In genomic region chr1:155454096-155454495, GRCh38 we compare ENCODE assay signal across 19 cellular contexts.
"Had no signal": no experiment of that assay in that cellular context is flagged by ENCODE, and none has a peak within 500 bp of the region (broad histone marks: within the 10 kb centered on the region; RNA-seq: fewer than 3 reads in every experiment).

No MANE protein-coding gene starts in this region.

- DNase-seq: activated CD4-positive, alpha-beta T cell treated with anti-CD3 and anti-CD28 coated beads, Interleukin-2, amount 50 U/mL, for 4 hours; activated gamma-delta T cell; activated naive CD8-positive, alpha-beta T cell treated with anti-CD3 and anti-CD28 coated beads, Interleukin-2, amount 10 ng/mL, durations not matched to agents 7 days and 5 days; activated T-cell treated with anti-CD3 and anti-CD28 coated beads, Interleukin-2, amount 50 U/mL, for 48 hours; central memory CD4-positive, alpha-beta T cell; cortex of kidney; effector CD8-positive, alpha-beta T cell; glutamatergic neuron; immature natural killer cell; left cardiac atrium; naive thymus-derived CD4-positive, alpha-beta T cell; nucleus accumbens; right cardiac atrium; thyroid gland had no signal

- H3K27me3 ChIP-seq: thyroid gland, vagina had no signal

- H3K27ac ChIP-seq: epithelial cell of prostate, thyroid gland, vagina had no signal

- H3K4me3 ChIP-seq: lung, smooth muscle cell, thyroid gland, vagina had no signal

- ATAC-seq: left cardiac atrium; naive thymus-derived CD4-positive, alpha-beta T cell; right cardiac atrium; stimulated activated effector memory CD8-positive, alpha-beta T cell treated with anti-CD3 and anti-CD28 coated beads, Interleukin-12 subunit alpha, Interleukin-12 subunit beta, amount 100 ng/mL, for 72 hours had no signal

- H3K4me1 ChIP-seq: thyroid gland had no signal

- H3K9me3 ChIP-seq: thyroid gland, vagina had no signal
